In genomic region chr4:120105472-120105871, GRCh38 we compare ENCODE assay signal across 10 cellular contexts. TPM values are rescaled to one million over a fixed set of nuclear protein-coding genes. Genes with fewer than 3 reads are reported as not detected.
DNase-seq lines count a peak whose midpoint lies in the region; ATAC-seq, FAIRE-seq and TF ChIP-seq lines count a peak whose summit lies in the region.
"Had no signal": no experiment of that assay in that cellular context is flagged by ENCODE, and none has a peak within 500 bp of the region (broad histone marks: within the 10 kb centered on the region; RNA-seq: fewer than 3 reads in every experiment).

No MANE protein-coding gene starts in this region.

- peak; percentile 46 for FAIRE-seq in GM18507 (lab: Jason Lieb, UNC)

- H3K9me3 Mint-ChIP-seq in activated CD4-positive, alpha-beta T cell treated with anti-CD3 and anti-CD28 coated beads, Interleukin-2, amount 10 ng/mL, durations not matched to agents 24 days and 14 days = no peaks in the 10 kb centered on the region
- H3K9me3 Mint-ChIP-seq: immature natural killer cell had no signal

- no peak overlapping the region for H3K27ac Mint-ChIP-seq in activated CD4-positive, alpha-beta T cell treated with anti-CD3 and anti-CD28 coated beads, Interleukin-2, amount 10 ng/mL, durations not matched to agents 24 days and 14 days
- H3K27ac Mint-ChIP-seq: immature natural killer cell had no signal

- DNase-seq in GM18507 (ENCODE audit: extremely low spot score, insufficient read length, low read depth) (no peak), GM20000 (ENCODE audit: low spot score) (peak; percentile 4), erythroblast (lab: John Stamatoyannopoulos, UW) (no peak), A172 (ENCODE audit: low spot score) (no peak)
- DNase-seq in activated CD4-positive, alpha-beta T cell treated with anti-CD3 and anti-CD28 coated beads, Interleukin-2, amount 10 ng/mL, durations not matched to agents 24 days and 14 days = no peak
- no peak for DNase-seq in activated effector memory CD4-positive, alpha-beta T cell treated with anti-CD3 and anti-CD28 coated beads, Interleukin-2, amount 50 U/mL, for 16 hours
- DNase-seq: DMS153, immature natural killer cell had no signal

- ATAC-seq in HG02870 (IDR thresholded peaks at IDR 0.05; ENCODE audit: unreplicated experiment) (peak; percentile 99), HG03460 (IDR thresholded peaks at IDR 0.05; ENCODE audit: unreplicated experiment) (peak; percentile 97)

- H3K4me3 Mint-ChIP-seq in activated CD4-positive, alpha-beta T cell treated with anti-CD3 and anti-CD28 coated beads, Interleukin-2, amount 10 ng/mL, durations not matched to agents 24 days and 14 days = no peak overlapping the region
- H3K4me3 Mint-ChIP-seq: immature natural killer cell had no signal

- TF ChIP-seq CTCF in GM20000 (IDR thresholded peaks at IDR 0.05; ENCODE audit: extremely low read depth, missing control alignments) = no peak

- H3K36me3 Mint-ChIP-seq in activated CD4-positive, alpha-beta T cell treated with anti-CD3 and anti-CD28 coated beads, Interleukin-2, amount 10 ng/mL, durations not matched to agents 24 days and 14 days (ENCODE audit: low read depth) = no peaks in the 10 kb centered on the region
- H3K36me3 Mint-ChIP-seq: immature natural killer cell had no signal

- TF ChIP-seq POLR2A in erythroblast (IDR thresholded peaks at IDR 0.05; ENCODE audit: low read length) = no peak

- peaks cover 2% of the 10 kb centered on the region for H3K27me3 Mint-ChIP-seq in activated CD4-positive, alpha-beta T cell treated with anti-CD3 and anti-CD28 coated beads, Interleukin-2, amount 10 ng/mL, durations not matched to agents 24 days and 14 days

- intact Hi-C loops in activated CD4-positive, alpha-beta T cell treated with anti-CD3 and anti-CD28 coated beads, Interleukin-2, amount 10 ng/mL, durations not matched to agents 24 days and 14 days (cut with micrococcal nuclease) = no loop called here

- H3K4me1 Mint-ChIP-seq in activated CD4-positive, alpha-beta T cell treated with anti-CD3 and anti-CD28 coated beads, Interleukin-2, amount 10 ng/mL, durations not matched to agents 24 days and 14 days = no peaks in the 10 kb centered on the region
- H3K4me1 Mint-ChIP-seq: immature natural killer cell had no signal

RNA-seq across cellular contexts. Expression of gene MAD2L1, which starts 38.8 kb away (rescaled TPM):
- total RNA-seq in A172 (2014; rRNA removed; shearing (Covaris generic)) = 101 and 118 TPM in 2 replicates
- total RNA-seq in activated CD4-positive, alpha-beta T cell treated with anti-CD3 and anti-CD28 coated beads, Interleukin-2, amount 10 ng/mL, durations not matched to agents 24 days and 14 days = 69.2 and 75.3 TPM in 2 replicates
